In genomic region chr10:24346877-24347505, GRCh38 we compare ENCODE assay signal across 30 cellular contexts.
DNase-seq lines count a peak whose midpoint lies in the region; ATAC-seq and TF ChIP-seq lines count a peak whose summit lies in the region.
"Had no signal": no experiment of that assay in that cellular context is flagged by ENCODE, and none has a peak within 500 bp of the region (broad histone marks: within the 10 kb centered on the region; RNA-seq: fewer than 3 reads in every experiment).

No MANE protein-coding gene starts in this region.

- peaks cover 32% of the 10 kb centered on the region for H3K27me3 Mint-ChIP-seq in T-helper 17 cell

- no peaks in the 10 kb centered on the region for H3K36me3 ChIP-seq in parathyroid adenoma (ENCODE audit: control insufficient read depth, insufficient read depth, low read length)
- H3K36me3 ChIP-seq: BE2C, colonic mucosa, HAP-1, heart right ventricle had no signal

- ATAC-seq in esophagus mucosa: peak; percentile 93
- ATAC-seq in T-helper 17 cell: no peak
- ATAC-seq in HG03520 (IDR thresholded peaks at IDR 0.05; ENCODE audit: unreplicated experiment): no peak
- ATAC-seq: activated naive CD4-positive, alpha-beta T cell treated with anti-CD3 and anti-CD28 coated beads, Interleukin-2, amount 50 U/mL, for 72 hours; CD8-positive, alpha-beta T cell; heart right ventricle; Panc1 had no signal

- H3K9ac ChIP-seq in parathyroid adenoma: no peak overlapping the region

- peak; percentile 61 for DNase-seq in DMS53 (lab: John Stamatoyannopoulos, UW)
- DNase-seq in NCI-H774 (lab: John Stamatoyannopoulos, UW): peak; percentile 69
- DNase-seq in iPS-NIHi7 (ENCODE audit: extremely low spot score): no peak
- no peak for DNase-seq in T-helper 17 cell
- DNase-seq: activated CD4-positive, alpha-beta T cell treated with anti-CD3 and anti-CD28 coated beads for 4 hours; activated T-cell treated with anti-CD3 and anti-CD28 coated beads for 4 hours; BE2C; CD8-positive, alpha-beta T cell; colonic mucosa; DMS 273 treated with DMSO at 0.1 percent for 48 hours; effector CD8-positive, alpha-beta T cell; erythroblast; foreskin melanocyte; heart right ventricle; KBM-7; kidney glomerular epithelial cell; NCI-H1092 treated with DMSO at 0.1 percent for 48 hours; NCI-H1930; NCI-H226; NCI-H69; small intestine; stimulated activated naive CD4-positive, alpha-beta T cell had no signal

- TF ChIP-seq CTCF in parathyroid adenoma (IDR thresholded peaks at IDR 0.05): no peak

- H3K27ac Mint-ChIP-seq in T-helper 17 cell: no peak overlapping the region
- H3K27ac Mint-ChIP-seq: activated naive CD4-positive, alpha-beta T cell treated with anti-CD3 and anti-CD28 coated beads, Interleukin-2, amount 50 U/mL, for 72 hours; CD8-positive, alpha-beta T cell had no signal

- H3K27me3 ChIP-seq in parathyroid adenoma (ENCODE audit: control insufficient read depth, insufficient read depth, low read length): no peaks in the 10 kb centered on the region
- H3K27me3 ChIP-seq: BE2C, colonic mucosa, heart right ventricle had no signal

- peak overlapping the region; percentile 1 for H3K27ac ChIP-seq in parathyroid adenoma
- H3K27ac ChIP-seq: colonic mucosa, HL-60, VCaP had no signal

- no peak overlapping the region for H3K4me3 Mint-ChIP-seq in T-helper 17 cell
- H3K4me3 Mint-ChIP-seq: CD8-positive, alpha-beta T cell had no signal

- H3K4me3 ChIP-seq in parathyroid adenoma (ENCODE audit: low read depth, low read length): no peak overlapping the region
- H3K4me3 ChIP-seq: colonic mucosa, HAP-1, heart right ventricle had no signal

- H2AFZ ChIP-seq in parathyroid adenoma: no peak overlapping the region

- H3K4me1 Mint-ChIP-seq in T-helper 17 cell: peaks cover 2% of the 10 kb centered on the region

- no peak overlapping the region for H3K4me2 ChIP-seq in parathyroid adenoma (ENCODE audit: low read length)

- peaks cover 33% of the 10 kb centered on the region for H3K79me2 ChIP-seq in parathyroid adenoma

- H3K9me3 ChIP-seq in parathyroid adenoma (ENCODE audit: control insufficient read depth, low read length) (no peaks in the 10 kb centered on the region), T-helper 17 cell (ENCODE audit: control insufficient read depth, low read length, poor library complexity, severe bottlenecking) (no peaks in the 10 kb centered on the region)
- H3K9me3 ChIP-seq: BE2C, colonic mucosa, HAP-1, heart right ventricle had no signal

- H3K4me1 ChIP-seq in parathyroid adenoma: peaks cover 48% of the 10 kb centered on the region
- H3K4me1 ChIP-seq: BE2C, colonic mucosa had no signal

- no peaks in the 10 kb centered on the region for H3K36me3 Mint-ChIP-seq in T-helper 17 cell (ENCODE audit: low read depth)
- H3K36me3 Mint-ChIP-seq: activated naive CD4-positive, alpha-beta T cell treated with anti-CD3 and anti-CD28 coated beads, Interleukin-2, amount 50 U/mL, for 72 hours; CD8-positive, alpha-beta T cell had no signal

Comparison
In these comparisons a context has a peak if more than half of its experiments do, and no peak if none do; other contexts are left out.
1. DNase-seq: peak in DMS53 (single experiment) and NCI-H774 (single experiment); none in iPS-NIHi7 (single experiment) and T-helper 17 cell (0 of 3).